Comparison of ENCODE assay signal across 12 cellular contexts in the genomic region with DNA sequence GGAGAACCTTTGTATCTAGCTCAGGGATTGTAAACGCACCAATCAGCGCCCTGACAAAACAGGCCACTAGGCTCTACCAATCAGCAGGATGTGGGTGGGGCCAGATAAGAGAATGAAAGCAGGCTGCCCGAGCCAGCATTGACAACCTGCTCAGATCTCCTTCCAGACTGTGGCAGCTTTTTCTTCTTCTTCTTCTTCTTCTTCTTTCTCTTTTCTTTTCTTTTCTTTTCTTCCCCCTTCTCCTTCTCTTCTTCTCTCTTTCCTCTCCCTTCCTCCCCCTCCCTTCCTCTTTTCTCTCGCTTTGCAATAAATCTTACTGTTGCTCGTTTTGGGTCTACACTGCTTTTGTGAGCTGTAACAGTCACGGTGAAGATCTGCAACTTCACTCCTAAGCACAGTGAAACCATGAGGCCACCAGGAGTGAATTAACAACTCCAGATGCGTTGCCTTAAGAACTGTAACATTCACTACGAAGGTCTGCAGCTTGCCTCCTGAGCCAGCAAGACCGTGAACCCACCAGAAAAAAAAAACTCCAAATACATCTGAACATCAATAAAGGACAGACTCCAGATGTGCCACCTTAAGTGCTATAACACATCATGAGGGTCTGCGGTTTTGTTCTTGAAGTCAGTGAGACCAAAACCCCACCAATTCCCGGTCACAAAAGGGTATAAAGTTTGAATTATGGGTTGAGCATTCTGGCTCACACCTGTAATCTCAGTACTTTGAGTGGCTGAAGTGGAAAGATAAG. TPM values are rescaled to one million over a fixed set of nuclear protein-coding genes. Genes with fewer than 3 reads are reported as not detected.
DNase-seq lines count a peak whose midpoint lies in the region; TF ChIP-seq lines count a peak whose summit lies in the region.
"Had no signal": no experiment of that assay in that cellular context is flagged by ENCODE, and none has a peak within 500 bp of the region (broad histone marks: within the 10 kb centered on the region; RNA-seq: fewer than 3 reads in every experiment).

No MANE protein-coding gene starts in this region.

- H3K4me2 ChIP-seq in Karpas-422 (ENCODE audit: low read depth, low read length, poor library complexity, severe bottlenecking) = peak overlapping the region; percentile 71

- no peaks in the 10 kb centered on the region for H3K9me3 ChIP-seq in Karpas-422 (ENCODE audit: low read length)
- H3K9me3 ChIP-seq: tibial nerve had no signal

- H3K27me3 ChIP-seq in Karpas-422 (ENCODE audit: low read length) = no peaks in the 10 kb centered on the region
- H3K27me3 ChIP-seq: tibial nerve had no signal

- peak overlapping the region; percentile 99 for H3K27ac ChIP-seq in Karpas-422 (ENCODE audit: low read length)
- H3K27ac ChIP-seq: tibial nerve had no signal

- peak overlapping the region; percentile 28; the same call in 1 of the 2 replicates for H3K4me3 ChIP-seq in Karpas-422 (ENCODE audit: low read length)
- H3K4me3 ChIP-seq: tibial nerve had no signal

- intact Hi-C loops in activated T-helper 1 cell treated with anti-CD3 and anti-CD28 coated beads, Interleukin-12 subunit alpha, Interleukin-12 subunit beta, Interleukin-2, Interleukin-4 antibody, amounts not matched to agents 30 ng/mL and 10 ng/mL and 1 ng/mL, durations not matched to agents 14 hours and 24 hours and 36 hours (cut with micrococcal nuclease) = no loop called here

- H3K9me3 Mint-ChIP-seq in activated T-helper 1 cell treated with anti-CD3 and anti-CD28 coated beads, Interleukin-12 subunit alpha, Interleukin-12 subunit beta, Interleukin-2, Interleukin-4 antibody, amounts not matched to agents 30 ng/mL and 10 ng/mL and 1 ng/mL, durations not matched to agents 14 hours and 24 hours and 36 hours = peaks cover 17% of the 10 kb centered on the region
- peaks cover 4% of the 10 kb centered on the region for H3K9me3 Mint-ChIP-seq in nephron progenitor cell

- H2AFZ ChIP-seq in Karpas-422 (ENCODE audit: low read length) = no peak overlapping the region

- no peaks in the 10 kb centered on the region for H3K27me3 Mint-ChIP-seq in activated T-helper 1 cell treated with anti-CD3 and anti-CD28 coated beads, Interleukin-12 subunit alpha, Interleukin-12 subunit beta, Interleukin-2, Interleukin-4 antibody, amounts not matched to agents 30 ng/mL and 10 ng/mL and 1 ng/mL, durations not matched to agents 14 hours and 24 hours and 36 hours (ENCODE audit: insufficient read depth)
- peaks cover 2% of the 10 kb centered on the region for H3K27me3 Mint-ChIP-seq in nephron progenitor cell (ENCODE audit: low read depth, poor library complexity)

- no peak for TF ChIP-seq CTCF in nephron progenitor cell (IDR thresholded peaks at IDR 0.05)

- DNase-seq in NOMO-1 treated with DMSO at 0.1 percent for 48 hours (lab: John Stamatoyannopoulos, UW; ENCODE audit: unreplicated experiment) (peak; percentile 35), NOMO-1 treated with dmso at 0.1 percent for 144 hours (lab: John Stamatoyannopoulos, UW; ENCODE audit: unreplicated experiment) (no peak), Karpas-422 (peak; percentile 60), nephron progenitor cell (no peak), SW480 (ENCODE audit: low spot score) (no peak), NCI-H2029 (lab: John Stamatoyannopoulos, UW) (no peak), NCI-H146 treated with DMSO at 0.1 percent for 48 hours (lab: John Stamatoyannopoulos, UW; ENCODE audit: unreplicated experiment) (no peak)
- DNase-seq in activated T-helper 1 cell treated with anti-CD3 and anti-CD28 coated beads, Interleukin-12 subunit alpha, Interleukin-12 subunit beta, Interleukin-2, Interleukin-4 antibody, amounts not matched to agents 30 ng/mL and 10 ng/mL and 1 ng/mL, durations not matched to agents 14 hours and 24 hours and 36 hours (ENCODE audit: low spot score) = no peak
- DNase-seq: caudate nucleus, NCI-H2171 treated with DMSO at 0.1 percent for 48 hours had no signal

- H3K36me3 ChIP-seq in Karpas-422 (ENCODE audit: insufficient read depth, low read length) = no peaks in the 10 kb centered on the region
- H3K36me3 ChIP-seq: tibial nerve had no signal

- peak overlapping the region; percentile 62 for H3K9ac ChIP-seq in Karpas-422 (ENCODE audit: low read length)

- no peaks in the 10 kb centered on the region for H3K9me2 ChIP-seq in Karpas-422 (replicated peaks; ENCODE audit: insufficient read depth, low read length)

- peaks cover 81% of the 10 kb centered on the region for H3K4me1 Mint-ChIP-seq in activated T-helper 1 cell treated with anti-CD3 and anti-CD28 coated beads, Interleukin-12 subunit alpha, Interleukin-12 subunit beta, Interleukin-2, Interleukin-4 antibody, amounts not matched to agents 30 ng/mL and 10 ng/mL and 1 ng/mL, durations not matched to agents 14 hours and 24 hours and 36 hours (ENCODE audit: low read depth)
- H3K4me1 Mint-ChIP-seq in nephron progenitor cell = peaks cover 57% of the 10 kb centered on the region

- H4K20me1 ChIP-seq in Karpas-422 (ENCODE audit: insufficient read depth, low read depth, low read length) = no peaks in the 10 kb centered on the region

- H3K79me2 ChIP-seq in Karpas-422 (ENCODE audit: low read length) = no peaks in the 10 kb centered on the region

- H3K27ac Mint-ChIP-seq in activated T-helper 1 cell treated with anti-CD3 and anti-CD28 coated beads, Interleukin-12 subunit alpha, Interleukin-12 subunit beta, Interleukin-2, Interleukin-4 antibody, amounts not matched to agents 30 ng/mL and 10 ng/mL and 1 ng/mL, durations not matched to agents 14 hours and 24 hours and 36 hours = peak overlapping the region; percentile 97
- H3K27ac Mint-ChIP-seq in nephron progenitor cell = peak overlapping the region; percentile 11

- H3K4me1 ChIP-seq in Karpas-422 (ENCODE audit: low read length) = peaks cover 72% of the 10 kb centered on the region

- peaks cover 20% of the 10 kb centered on the region for H3K36me3 Mint-ChIP-seq in activated T-helper 1 cell treated with anti-CD3 and anti-CD28 coated beads, Interleukin-12 subunit alpha, Interleukin-12 subunit beta, Interleukin-2, Interleukin-4 antibody, amounts not matched to agents 30 ng/mL and 10 ng/mL and 1 ng/mL, durations not matched to agents 14 hours and 24 hours and 36 hours (ENCODE audit: low read depth)
- no peaks in the 10 kb centered on the region for H3K36me3 Mint-ChIP-seq in nephron progenitor cell (ENCODE audit: low read depth)

- peak overlapping the region; percentile 63 for H3K4me3 Mint-ChIP-seq in activated T-helper 1 cell treated with anti-CD3 and anti-CD28 coated beads, Interleukin-12 subunit alpha, Interleukin-12 subunit beta, Interleukin-2, Interleukin-4 antibody, amounts not matched to agents 30 ng/mL and 10 ng/mL and 1 ng/mL, durations not matched to agents 14 hours and 24 hours and 36 hours
- no peak overlapping the region for H3K4me3 Mint-ChIP-seq in nephron progenitor cell

RNA-seq across cellular contexts. Expression of gene SERPINB1, which starts 19.6 kb away (rescaled TPM):
- total RNA-seq in Karpas-422 (2014; rRNA removed; shearing (Covaris generic); ENCODE audit: low replicate concordance) = 0.22 TPM in 1 of 2 replicates, not detected in the other
- 79.5 and 80.1 TPM in 2 replicates for total RNA-seq in activated T-helper 1 cell treated with anti-CD3 and anti-CD28 coated beads, Interleukin-12 subunit alpha, Interleukin-12 subunit beta, Interleukin-2, Interleukin-4 antibody, amounts not matched to agents 30 ng/mL and 10 ng/mL and 1 ng/mL, durations not matched to agents 14 hours and 24 hours and 36 hours

RNA-seq across cellular contexts. Expression of gene SERPINB9, which starts 41.9 kb away (rescaled TPM):
- 55.6 and 107 TPM in 2 replicates for total RNA-seq in Karpas-422 (2014; rRNA removed; shearing (Covaris generic); ENCODE audit: low replicate concordance)
- total RNA-seq in activated T-helper 1 cell treated with anti-CD3 and anti-CD28 coated beads, Interleukin-12 subunit alpha, Interleukin-12 subunit beta, Interleukin-2, Interleukin-4 antibody, amounts not matched to agents 30 ng/mL and 10 ng/mL and 1 ng/mL, durations not matched to agents 14 hours and 24 hours and 36 hours = 86.8 and 87.2 TPM in 2 replicates
- total RNA-seq: A172 had no signal

Comparison
In these comparisons a context has a peak if more than half of its experiments do, and no peak if none do; other contexts are left out.
1. DNase-seq: peak in NOMO-1 treated with DMSO at 0.1 percent for 48 hours (single experiment) and Karpas-422 (single experiment); none in NOMO-1 treated with dmso at 0.1 percent for 144 hours (single experiment), activated T-helper 1 cell treated with anti-CD3 and anti-CD28 coated beads, Interleukin-12 subunit alpha, Interleukin-12 subunit beta, Interleukin-2, Interleukin-4 antibody, amounts not matched to agents 30 ng/mL and 10 ng/mL and 1 ng/mL, durations not matched to agents 14 hours and 24 hours and 36 hours (single experiment), nephron progenitor cell (single experiment), SW480 (single experiment), NCI-H2029 (single experiment) and NCI-H146 treated with DMSO at 0.1 percent for 48 hours (single experiment).
2. RNA of gene SERPINB1, which starts 19.6 kb away (total RNA-seq): 79.5 to 80.1 TPM in activated T-helper 1 cell treated with anti-CD3 and anti-CD28 coated beads, Interleukin-12 subunit alpha, Interleukin-12 subunit beta, Interleukin-2, Interleukin-4 antibody, amounts not matched to agents 30 ng/mL and 10 ng/mL and 1 ng/mL, durations not matched to agents 14 hours and 24 hours and 36 hours; 0.22 TPM in Karpas-422; every median in the first group is over 10 times any median in the second.